In the genomic region with DNA sequence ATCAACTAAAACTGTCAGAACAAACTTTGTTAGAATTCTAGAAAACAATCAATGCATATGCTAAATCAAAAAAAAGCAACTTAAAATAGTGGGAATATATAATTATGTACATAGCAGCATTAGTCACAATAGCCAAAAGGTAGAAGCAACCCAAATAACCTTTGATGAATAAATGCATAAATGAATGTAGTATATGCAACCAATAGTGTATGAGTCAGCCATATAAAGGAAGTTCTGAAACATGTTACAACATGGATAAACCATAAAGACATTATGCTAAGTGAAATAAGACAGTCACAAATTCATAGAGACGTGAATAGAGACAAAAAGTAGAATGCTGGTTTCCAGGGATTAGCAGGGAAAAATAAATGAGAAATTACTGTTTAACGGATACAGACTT, we compare ENCODE assay signal across 15 cellular contexts.
"Had no signal": no experiment of that assay in that cellular context is flagged by ENCODE, and none has a peak within 500 bp of the region (broad histone marks: within the 10 kb centered on the region; RNA-seq: fewer than 3 reads in every experiment).

No MANE protein-coding gene starts in this region.

- H3K27me3 Mint-ChIP-seq: dendritic cell treated with granulocyte-macrophage colony-stimulating factor and Interleukin-4, amounts not matched to agents 40 ng/mL and 50 ng/mL, for 4 days; effector memory CD8-positive, alpha-beta T cell had no signal

- H3K27ac Mint-ChIP-seq: dendritic cell treated with granulocyte-macrophage colony-stimulating factor and Interleukin-4, amounts not matched to agents 40 ng/mL and 50 ng/mL, for 4 days; effector memory CD8-positive, alpha-beta T cell; natural killer cell had no signal

- H3K4me3 ChIP-seq: heart left ventricle, mucosa of descending colon, right atrium auricular region had no signal

- H3K27me3 ChIP-seq: heart left ventricle, right atrium auricular region had no signal

- H3K36me3 ChIP-seq: heart left ventricle, right atrium auricular region had no signal

- H3K4me1 Mint-ChIP-seq: natural killer cell, neural crest cell had no signal

- ATAC-seq: effector memory CD8-positive, alpha-beta T cell; heart left ventricle; mucosa of descending colon; natural killer cell had no signal

- H3K4me1 ChIP-seq: heart left ventricle, right atrium auricular region had no signal

- DNase-seq: effector memory CD8-positive, alpha-beta T cell; erythroblast; heart left ventricle; hippocampal formation; kidney glomerular epithelial cell; mucosa of descending colon; natural killer cell; posterior cingulate gyrus; small intestine; stimulated activated CD4-positive, alpha-beta T cell treated with anti-CD3 and anti-CD28 coated beads, Interleukin-2, amount 100 ng/mL, for 48 hours; stimulated activated naive CD4-positive, alpha-beta T cell treated with Interleukin-2 at 50 U/mL for 16 hours; trophoblast cell had no signal

- H3K4me3 Mint-ChIP-seq: dendritic cell treated with granulocyte-macrophage colony-stimulating factor and Interleukin-4, amounts not matched to agents 40 ng/mL and 50 ng/mL, for 4 days; effector memory CD8-positive, alpha-beta T cell; natural killer cell; neural crest cell had no signal

- H3K27ac ChIP-seq: heart left ventricle, right atrium auricular region had no signal
